ENCODE assay signal across 8 cellular contexts in the genomic region with DNA sequence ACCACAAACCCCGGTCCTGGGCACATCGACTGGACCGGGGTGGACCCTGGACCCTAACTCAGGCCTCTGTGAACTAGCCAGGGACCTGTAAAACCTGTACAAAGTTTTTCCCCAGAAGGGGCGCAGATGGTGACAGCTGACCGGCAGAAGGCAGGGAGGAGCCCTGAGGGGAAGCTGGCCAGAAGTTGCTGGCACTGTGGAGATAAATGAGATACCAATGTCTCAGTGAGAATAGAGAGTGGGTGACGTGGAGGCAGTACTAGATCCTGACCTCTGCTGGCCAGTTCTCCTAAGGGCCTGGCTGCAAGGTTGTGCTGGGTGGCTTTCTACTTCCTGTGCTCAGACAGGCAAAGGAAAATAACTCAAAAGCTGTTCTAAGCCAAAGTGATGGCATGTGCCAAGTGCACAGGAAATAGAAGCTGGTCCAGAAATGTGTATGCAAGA. TPM values are rescaled to one million over a fixed set of nuclear protein-coding genes. Genes with fewer than 3 reads are reported as not detected.
A peak's percentile ranks its signal among the peaks of the same experiment; 100 is the strongest.
DNase-seq lines count a peak whose midpoint lies in the region; ATAC-seq and TF ChIP-seq lines count a peak whose summit lies in the region.

No MANE protein-coding gene starts in this region.

- peak; percentile 65 for ATAC-seq in HG03095 (IDR thresholded peaks at IDR 0.05; ENCODE audit: unreplicated experiment)
- peak in 2 of 4 donors; percentile 57 to 68 for ATAC-seq in psoas muscle

- H3K27ac Mint-ChIP-seq in endothelial cell (ENCODE audit: unreplicated experiment) = no peak overlapping the region

- DNase-seq in RPMI7951 (ENCODE audit: low read depth) (peak; percentile 83), endothelial cell (ENCODE audit: low spot score) (peak; percentile 23), psoas muscle (no peak), GM19240 (ENCODE audit: insufficient read length, low spot score) (no peak), NCI-H748 treated with DMSO at 0.1 percent for 48 hours (lab: John Stamatoyannopoulos, UW) (no peak)
- no peak for DNase-seq in stimulated activated CD4-positive, alpha-beta T cell treated with anti-CD3 and anti-CD28 coated beads, Interleukin-2, amount 100 ng/mL, for 48 hours

- H3K4me3 Mint-ChIP-seq in endothelial cell (ENCODE audit: unreplicated experiment) = no peak overlapping the region

- H3K36me3 Mint-ChIP-seq in endothelial cell (ENCODE audit: low read depth, unreplicated experiment) = peaks cover 4% of the 10 kb centered on the region

- no peak overlapping the region for H3K27ac ChIP-seq in psoas muscle

- no peaks in the 10 kb centered on the region for H3K4me1 ChIP-seq in psoas muscle

- WGBS in psoas muscle, 3 donors = 40 to 57% (median 57%) methylated on average over 6 of the region's 6 CpGs

- H3K27me3 ChIP-seq in psoas muscle (ENCODE audit: insufficient read depth in 3 of 3, low read length in 2 of 3) = no peaks in the 10 kb centered on the region

- intact Hi-C loops in psoas muscle (cut with DNase I) = loop anchor here (5.0 kb wide), 2 partner anchors 56 to 61 kb away; no protein-coding TSS in a partner anchor

- H3K4me1 Mint-ChIP-seq in endothelial cell (ENCODE audit: unreplicated experiment) = peaks cover 24% of the 10 kb centered on the region

- no peak overlapping the region for H3K4me3 ChIP-seq in psoas muscle

- H3K9me3 ChIP-seq in psoas muscle = no peaks in the 10 kb centered on the region

- peak; percentile 45; the same call in 2 of the 3 replicates for TF ChIP-seq CTCF in GM12872 (IDR thresholded peaks at IDR 0.05; ENCODE audit: insufficient read depth, low read depth, low read length)
- TF ChIP-seq CTCF in endothelial cell (IDR thresholded peaks at IDR 0.05; ENCODE audit: unreplicated experiment) = no peak
- peak; percentile 15 for TF ChIP-seq CTCF in psoas muscle (IDR thresholded peaks at IDR 0.05)

- no peaks in the 10 kb centered on the region for H3K36me3 ChIP-seq in psoas muscle (ENCODE audit: insufficient read depth in 1 of 2, low read depth in 1 of 2)

- H3K27me3 Mint-ChIP-seq in endothelial cell (ENCODE audit: unreplicated experiment) = peaks cover 17% of the 10 kb centered on the region

- H3K9me3 Mint-ChIP-seq in endothelial cell (ENCODE audit: unreplicated experiment) = no peaks in the 10 kb centered on the region

RNA-seq across cellular contexts. Expression of gene TSPAN14, which starts 10.6 kb away (rescaled TPM):
- total RNA-seq in RPMI7951 (2014; rRNA removed; shearing (Covaris generic)) = 56.4 and 67.0 TPM in 2 replicates
- total RNA-seq in endothelial cell (ENCODE audit: unreplicated experiment) (147 TPM), psoas muscle (10 to 100 TPM; 23.9 to 33.3 (median 25.7) TPM)
- 10 to 100 TPM; 19.4 to 20.0 (median 19.6) TPM for polyA plus RNA-seq in psoas muscle

RNA-seq across cellular contexts. Expression of gene PRXL2A, which starts 35.2 kb away (rescaled TPM):
- 13.2 and 13.6 TPM in 2 replicates for total RNA-seq in RPMI7951 (2014; rRNA removed; shearing (Covaris generic))
- total RNA-seq in endothelial cell (ENCODE audit: unreplicated experiment) (147 TPM), psoas muscle (10 to 100 TPM; 34.2 to 51.8 (median 41.4) TPM)
- polyA plus RNA-seq in psoas muscle = 10 to 100 TPM; 19.0 to 39.9 (median 28.4) TPM

Comparison
In these comparisons a context has a peak if more than half of its experiments do, and no peak if none do; other contexts are left out.
1. DNase-seq: peak in RPMI7951 (single experiment) and endothelial cell (single experiment); none in psoas muscle (0 of 2), GM19240 (single experiment), NCI-H748 treated with DMSO at 0.1 percent for 48 hours (single experiment) and stimulated activated CD4-positive, alpha-beta T cell treated with anti-CD3 and anti-CD28 coated beads, Interleukin-2, amount 100 ng/mL, for 48 hours (0 of 2).